20 cellular contexts compared by ENCODE assay signal in genomic region chr15:39944711-39945110, GRCh38. TPM values are rescaled to one million over a fixed set of nuclear protein-coding genes. Genes with fewer than 3 reads are reported as not detected.
DNase-seq lines count a peak whose midpoint lies in the region; ATAC-seq and TF ChIP-seq lines count a peak whose summit lies in the region.
"Had no signal": no experiment of that assay in that cellular context is flagged by ENCODE, and none has a peak within 500 bp of the region (broad histone marks: within the 10 kb centered on the region; RNA-seq: fewer than 3 reads in every experiment).

No MANE protein-coding gene starts in this region.

- no peak overlapping the region for H3K4me3 ChIP-seq in astrocyte of the cerebellum (ENCODE audit: low read depth, low read length)
- no peak overlapping the region for H3K4me3 ChIP-seq in fibroblast of the aortic adventitia (ENCODE audit: low read depth, low read length)
- no peak overlapping the region for H3K4me3 ChIP-seq in transverse colon
- no peak overlapping the region for H3K4me3 ChIP-seq in H7 (ENCODE audit: insufficient read depth, low read depth, low read length)
- H3K4me3 ChIP-seq: BLaER1 treated with 17β-estradiol and CSF1 and Interleukin-3, amounts not matched to agents 10 nM and 100 nM; coronary artery; lung had no signal

- WGBS in transverse colon (ENCODE audit: low coverage in 1 of 2), 2 donors = 75 to 94% methylated on average over 2 to 6 of the region's 6 CpGs

- H3K36me3 ChIP-seq in transverse colon = peaks cover 0 to 49% (median 15%) of the 10 kb centered on the region in 4 donors
- peaks cover 47% of the 10 kb centered on the region for H3K36me3 ChIP-seq in H7 (replicated peaks; ENCODE audit: control insufficient read depth, insufficient read depth, low read length)

- no peaks in the 10 kb centered on the region for H3K9me3 ChIP-seq in transverse colon
- H3K9me3 ChIP-seq: neutrophil had no signal

- no peak for TF ChIP-seq POLR2A in transverse colon (IDR thresholded peaks at IDR 0.05)

- no peak for ATAC-seq in HG03108 (IDR thresholded peaks at IDR 0.05; ENCODE audit: unreplicated experiment)

- in situ Hi-C loops in astrocyte of the cerebellum (cut with HindIII; ENCODE audit: low sequenced_read_pairs) = no loop called here
- in situ Hi-C loops in transverse colon (cut with MboI; ENCODE audit: low pct_ligation_motif_present in 1 of 4, low pct_unique_long_range_greater_than_20kb in 1 of 4, low sequenced_read_pairs in 3 of 4) = no loop called here

- no peaks in the 10 kb centered on the region for H3K27me3 ChIP-seq in transverse colon
- H3K27me3 ChIP-seq in H7 (ENCODE audit: control insufficient read depth, insufficient read depth, low read length) = no peaks in the 10 kb centered on the region
- H3K27me3 ChIP-seq: BLaER1 treated with 17β-estradiol and CSF1 and Interleukin-3, amounts not matched to agents 10 nM and 100 nM; neutrophil had no signal

- H3K4me1 ChIP-seq in transverse colon = no peaks in the 10 kb centered on the region

- TF ChIP-seq CTCF in astrocyte of the cerebellum (IDR thresholded peaks at IDR 0.05; ENCODE audit: low read depth, low read length, missing control alignments) (no peak), fibroblast of the aortic adventitia (IDR thresholded peaks at IDR 0.05; ENCODE audit: insufficient read depth, low read length) (no peak), transverse colon (IDR thresholded peaks at IDR 0.05) (no peak)

- intact Hi-C loops in transverse colon (cut with DNase I; ENCODE audit: low total_unique reads) = no loop called here

- no peak for TF ChIP-seq EP300 in transverse colon (IDR thresholded peaks at IDR 0.05; ENCODE audit: low read depth)

- no peak overlapping the region for H3K27ac ChIP-seq in transverse colon
- H3K27ac ChIP-seq: BLaER1 treated with 17β-estradiol and CSF1 and Interleukin-3, amounts not matched to agents 10 nM and 100 nM; coronary artery; neutrophil had no signal

- DNase-seq in GM04504 (ENCODE audit: low read depth) = peak; percentile 75
- peak; percentile 94 for DNase-seq in astrocyte of the cerebellum (ENCODE audit: low read depth)
- DNase-seq in fibroblast of the aortic adventitia (ENCODE audit: low read depth) = peak; percentile 98
- no peak for DNase-seq in transverse colon
- no peak for DNase-seq in retina
- DNase-seq in H7 = no peak
- DNase-seq: activated B cell treated with CpG ODN at 0.5 μM for 24 hours; activated CD4-positive, alpha-beta T cell treated with anti-CD3 and anti-CD28 coated beads, Interleukin-2, amount 50 U/mL, for 48 hours; activated CD8-positive, alpha-beta memory T cell treated with anti-CD3 and anti-CD28 coated beads, Interleukin-2, amount 50 U/mL, for 48 hours; foreskin melanocyte; NCI-H187 treated with DMSO at 0.1 percent for 48 hours; NCI-H748 treated with DMSO at 0.1 percent for 48 hours; stimulated activated CD4-positive, alpha-beta T cell treated with anti-CD3 and anti-CD28 coated beads, Interleukin-4, amount 100 ng/mL, for 1 hour; stimulated activated naive CD4-positive, alpha-beta T cell; T1000 had no signal

RNA-seq across cellular contexts. Expression of gene EIF2AK4, which starts 10.8 kb away (rescaled TPM):
- total RNA-seq in fibroblast of the aortic adventitia (ENCODE audit: low replicate concordance) = 46.5 and 61.1 TPM in 2 replicates
- total RNA-seq in transverse colon = 10 to 100 TPM; 22.4 to 52.9 (median 36.5) TPM
- total RNA-seq in H7 (2014; rRNA removed; shearing (Covaris generic)) = 44.1 and 74.6 TPM in 2 replicates

RNA-seq across cellular contexts. Expression of gene GPR176, which starts 24.6 kb away (rescaled TPM):
- total RNA-seq in fibroblast of the aortic adventitia (ENCODE audit: low replicate concordance) (49.7 and 160 TPM in 2 replicates), transverse colon (10 to 100 TPM in 1 of 4 donors, 1 to 10 TPM in 2, not detected in 1; 1.6 to 10.9 (median 2.5) TPM)
- total RNA-seq in H7 (2014; rRNA removed; shearing (Covaris generic)) = 30.1 and 43.6 TPM in 2 replicates
- total RNA-seq: activated B cell treated with CpG ODN at 0.5 μM for 24 hours had no signal

Comparison
In these comparisons a context has a peak if more than half of its experiments do, and no peak if none do; other contexts are left out.
1. DNase-seq: peak in GM04504 (single experiment), astrocyte of the cerebellum (single experiment) and fibroblast of the aortic adventitia (single experiment); none in transverse colon (single experiment), retina (single experiment) and H7 (single experiment).